8 cellular contexts compared by ENCODE assay signal in genomic region chr6:44049163-44049988, GRCh38.
DNase-seq lines count a peak whose midpoint lies in the region; ATAC-seq and TF ChIP-seq lines count a peak whose summit lies in the region.

No MANE protein-coding gene starts in this region.

- peak; percentile 71 for ATAC-seq in GM18502 (IDR thresholded peaks at IDR 0.05; ENCODE audit: poor library complexity, unreplicated experiment)
- peak; percentile 64 for ATAC-seq in HG03442 (IDR thresholded peaks at IDR 0.05; ENCODE audit: unreplicated experiment)
- no peak for ATAC-seq in gastrocnemius medialis

- peak overlapping the region; percentile 89 for H3K27ac ChIP-seq in rectal smooth muscle tissue (ENCODE audit: low read depth, low read length)
- peak overlapping the region in 2 of 4 donors; percentile 36 to 88 for H3K27ac ChIP-seq in gastrocnemius medialis

- no peaks in the 10 kb centered on the region for H3K9me3 ChIP-seq in gastrocnemius medialis

- no peak for TF ChIP-seq CTCF in gastrocnemius medialis (IDR thresholded peaks at IDR 0.05 in 4 of 5, conservative IDR thresholded peaks at IDR 0.05 in 1 of 5)

- intact Hi-C loops in gastrocnemius medialis (cut with DNase I; ENCODE audit: low total_unique reads) = loop anchor here (10.0 kb wide), 1 partner anchor 195 kb away; no protein-coding TSS in a partner anchor

- no peak for TF ChIP-seq POLR2A in gastrocnemius medialis (IDR thresholded peaks at IDR 0.05)

- no peaks in the 10 kb centered on the region for H3K27me3 ChIP-seq in rectal smooth muscle tissue (ENCODE audit: control insufficient read depth, insufficient read depth, low read length)
- no peaks in the 10 kb centered on the region for H3K27me3 ChIP-seq in gastrocnemius medialis

- in situ Hi-C loops in G401 (cut with HindIII; ENCODE audit: low sequenced_read_pairs) = no loop called here
- in situ Hi-C loops in gastrocnemius medialis (cut with MboI; ENCODE audit: low sequenced_read_pairs in 4 of 4) = no loop called here

- H3K4me1 ChIP-seq in rectal smooth muscle tissue (ENCODE audit: control insufficient read depth, insufficient read depth, low read length) = peaks cover 41% of the 10 kb centered on the region
- H3K4me1 ChIP-seq in gastrocnemius medialis = peaks cover 13 to 32% of the 10 kb centered on the region in 2 donors

- no peaks in the 10 kb centered on the region for H3K36me3 ChIP-seq in rectal smooth muscle tissue (ENCODE audit: control insufficient read depth, insufficient read depth, low read length)
- H3K36me3 ChIP-seq in gastrocnemius medialis = no peaks in the 10 kb centered on the region

- DNase-seq in dedifferentiated amniotic fluid mesenchymal stem cell (ENCODE audit: extremely low spot score) (peak; percentile 59), G401 (ENCODE audit: low spot score) (no peak), NOMO-1 (lab: John Stamatoyannopoulos, UW; ENCODE audit: unreplicated experiment in 2 of 2) (no peak), gastrocnemius medialis (no peak)
- no peak for DNase-seq in activated effector memory CD4-positive, alpha-beta T cell treated with Interleukin-2 at 50 U/mL for 16 hours

- no peak overlapping the region for H3K9ac ChIP-seq in rectal smooth muscle tissue (ENCODE audit: low read length)

- no peak overlapping the region for H3K4me3 ChIP-seq in rectal smooth muscle tissue (ENCODE audit: low read length)
- H3K4me3 ChIP-seq in gastrocnemius medialis = no peak overlapping the region

Comparison
In these comparisons a context has a peak if more than half of its experiments do, and no peak if none do; other contexts are left out.
1. ATAC-seq: peak in GM18502 (single experiment) and HG03442 (single experiment); none in gastrocnemius medialis (0 of 2).